Comparison of ENCODE assay signal across 11 cellular contexts in the genomic region with DNA sequence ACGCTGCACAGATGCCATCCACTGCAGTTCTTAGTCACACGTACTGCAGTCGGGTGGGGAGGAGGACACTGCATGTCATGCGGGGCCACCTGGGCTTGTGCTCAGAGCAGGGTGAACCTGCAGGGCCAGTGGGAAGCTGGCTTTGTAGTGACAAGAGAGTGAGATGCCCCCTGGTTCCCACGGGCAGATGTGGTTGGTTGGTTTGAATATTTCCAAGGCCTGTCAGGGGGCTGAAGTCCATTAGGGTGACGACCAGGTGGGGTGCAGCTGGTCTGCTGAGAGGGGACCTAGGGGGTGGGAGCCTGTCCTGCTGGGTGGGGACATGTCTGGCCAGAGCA. TPM values are rescaled to one million over a fixed set of nuclear protein-coding genes. Genes with fewer than 3 reads are reported as not detected.
DNase-seq lines count a peak whose midpoint lies in the region; ATAC-seq and TF ChIP-seq lines count a peak whose summit lies in the region.
"Had no signal": no experiment of that assay in that cellular context is flagged by ENCODE, and none has a peak within 500 bp of the region (broad histone marks: within the 10 kb centered on the region; RNA-seq: fewer than 3 reads in every experiment).

No MANE protein-coding gene starts in this region.

- H2AFZ ChIP-seq in neuronal stem cell (ENCODE audit: low read length), result peak overlapping the region; percentile 84

- H3K4me1 ChIP-seq in Caco-2 (no peaks in the 10 kb centered on the region; the same call in 1 of the 2 replicates), NT2/D1 (ENCODE audit: insufficient read depth, insufficient read length) (peaks cover 24% of the 10 kb centered on the region), neuronal stem cell (ENCODE audit: control insufficient read depth in 2 of 2, insufficient read depth in 1 of 2, low read depth in 1 of 2, low read length in 2 of 2) (peaks cover 2 to 4% of the 10 kb centered on the region in 2 donors)

- no peak overlapping the region for H2BK5ac ChIP-seq in neuronal stem cell (ENCODE audit: low read length)

- no peak overlapping the region for H4K8ac ChIP-seq in neuronal stem cell (ENCODE audit: low read depth, low read length)

- H3K14ac ChIP-seq in neuronal stem cell (ENCODE audit: low read length), result no peak overlapping the region

- peaks cover 30% of the 10 kb centered on the region for H3K36me3 Mint-ChIP-seq in Caco-2 (ENCODE audit: insufficient read depth, unreplicated experiment)
- peaks cover 8% of the 10 kb centered on the region for H3K36me3 Mint-ChIP-seq in dendritic cell treated with granulocyte-macrophage colony-stimulating factor and Interleukin-4, amounts not matched to agents 40 ng/mL and 50 ng/mL, for 4 days (ENCODE audit: low read depth)

- H3K4me3 Mint-ChIP-seq in Caco-2 (ENCODE audit: unreplicated experiment), result peak overlapping the region; percentile 95
- H3K4me3 Mint-ChIP-seq in dendritic cell treated with granulocyte-macrophage colony-stimulating factor and Interleukin-4, amounts not matched to agents 40 ng/mL and 50 ng/mL, for 4 days, result peak overlapping the region; percentile 92

- peak overlapping the region; percentile 93 for H3K27ac Mint-ChIP-seq in Caco-2 (ENCODE audit: unreplicated experiment)
- H3K27ac Mint-ChIP-seq in dendritic cell treated with granulocyte-macrophage colony-stimulating factor and Interleukin-4, amounts not matched to agents 40 ng/mL and 50 ng/mL, for 4 days, result peak overlapping the region; percentile 87

- H3K36me3 ChIP-seq in Caco-2 (ENCODE audit: control insufficient read depth, insufficient read depth, low read length), result no peaks in the 10 kb centered on the region
- no peaks in the 10 kb centered on the region for H3K36me3 ChIP-seq in NT2/D1 (ENCODE audit: insufficient read depth, insufficient read length, low read length)
- H3K36me3 ChIP-seq in neuronal stem cell (replicated peaks in 1 of 2; ENCODE audit: control insufficient read depth in 2 of 2, insufficient read depth in 2 of 2, low read length in 2 of 2), result no peaks in the 10 kb centered on the region

- no peak overlapping the region for H3K23ac ChIP-seq in neuronal stem cell (ENCODE audit: low read depth, low read length, poor library complexity)

- peaks cover 5% of the 10 kb centered on the region for H3K27me3 Mint-ChIP-seq in Caco-2 (ENCODE audit: insufficient read depth, unreplicated experiment)
- peaks cover 35% of the 10 kb centered on the region for H3K27me3 Mint-ChIP-seq in dendritic cell treated with granulocyte-macrophage colony-stimulating factor and Interleukin-4, amounts not matched to agents 40 ng/mL and 50 ng/mL, for 4 days

- H3K4me3 ChIP-seq in Caco-2 (ENCODE audit: low read depth, low read length) (peak overlapping the region; percentile 64), NT2/D1 (ENCODE audit: insufficient read length, low read depth) (no peak overlapping the region), neuronal stem cell (ENCODE audit: low read length in 2 of 2) (peak overlapping the region in 1 of 2 donors; percentile 74)

- BruUV-seq in Caco-2 (replicated peaks; lab: Mats Ljungman, UMichigan), result no TSS peak

- H3K18ac ChIP-seq in neuronal stem cell (ENCODE audit: low read length), result peak overlapping the region; percentile 8

- no peak overlapping the region for H3K4me2 ChIP-seq in neuronal stem cell (ENCODE audit: insufficient read depth, low read length, poor library complexity, severe bottlenecking)

- POLR2A ChIA-PET in Caco-2 (lab: Charles Lee), result interaction anchor here (0.6 to 1.8 kb wide), 2 partner anchors 14 to 681 kb away, joined by 4 to 17 read pairs; a partner anchor contains a TSS

- H2BK12ac ChIP-seq in neuronal stem cell (ENCODE audit: low read length), result no peak overlapping the region

- H3K4ac ChIP-seq in neuronal stem cell (ENCODE audit: low read length), result no peak overlapping the region

- no peaks in the 10 kb centered on the region for H3K27me3 ChIP-seq in Caco-2 (replicated peaks; ENCODE audit: control insufficient read depth, insufficient read depth, low read length)
- H3K27me3 ChIP-seq in NT2/D1 (ENCODE audit: insufficient read depth, insufficient read length), result peaks cover 24% of the 10 kb centered on the region
- peaks cover 0 to 12% (median 10%) of the 10 kb centered on the region in 3 experiments for H3K27me3 ChIP-seq in neuronal stem cell (ENCODE audit: control insufficient read depth in 3 of 3, insufficient read depth in 3 of 3, low read depth in 1 of 3, low read length in 3 of 3)

- no peak overlapping the region for H4K91ac ChIP-seq in neuronal stem cell (ENCODE audit: low read depth, low read length, poor library complexity)

- ATAC-seq in HG02610 (IDR thresholded peaks at IDR 0.05; ENCODE audit: unreplicated experiment) (no peak), HG03039 (IDR thresholded peaks at IDR 0.05; ENCODE audit: unreplicated experiment) (no peak), HG03565 (IDR thresholded peaks at IDR 0.05; ENCODE audit: unreplicated experiment) (no peak)

- no peaks in the 10 kb centered on the region for H3K9me3 Mint-ChIP-seq in Caco-2 (ENCODE audit: unreplicated experiment)
- no peaks in the 10 kb centered on the region for H3K9me3 Mint-ChIP-seq in dendritic cell treated with granulocyte-macrophage colony-stimulating factor and Interleukin-4, amounts not matched to agents 40 ng/mL and 50 ng/mL, for 4 days

- DNase-seq in Caco-2, result no peak
- no peak for DNase-seq in NT2/D1 (ENCODE audit: low read depth, low spot score)
- no peak for DNase-seq in neuronal stem cell (ENCODE audit: low spot score)
- no peak for DNase-seq in H4 (ENCODE audit: low spot score)
- DNase-seq: NCI-H1694 had no signal

- H3K9ac ChIP-seq in NT2/D1 (ENCODE audit: insufficient read length, low read depth) (peak overlapping the region; percentile 95), neuronal stem cell (ENCODE audit: low read depth, low read length, poor library complexity) (no peak overlapping the region)

- H2BK120ac ChIP-seq in neuronal stem cell (ENCODE audit: low read depth, low read length), result no peak overlapping the region

- H3K4me1 Mint-ChIP-seq in Caco-2 (ENCODE audit: low read depth, unreplicated experiment), result peaks cover 8% of the 10 kb centered on the region
- peaks cover 30% of the 10 kb centered on the region for H3K4me1 Mint-ChIP-seq in dendritic cell treated with granulocyte-macrophage colony-stimulating factor and Interleukin-4, amounts not matched to agents 40 ng/mL and 50 ng/mL, for 4 days (ENCODE audit: low read depth)

- no peaks in the 10 kb centered on the region for H3K9me3 ChIP-seq in Caco-2
- H3K9me3 ChIP-seq in NT2/D1 (ENCODE audit: insufficient read depth, low read length), result no peaks in the 10 kb centered on the region
- H3K9me3 ChIP-seq in neuronal stem cell (replicated peaks in 1 of 2; ENCODE audit: control insufficient read depth in 2 of 2, insufficient read depth in 1 of 2, low read depth in 1 of 2, low read length in 2 of 2), result no peaks in the 10 kb centered on the region

- peak overlapping the region; percentile 56 for H2BK15ac ChIP-seq in neuronal stem cell (ENCODE audit: low read length)

- WGBS in neuronal stem cell (ENCODE audit: extremely low coverage in 2 of 2, insufficient read length in 2 of 2, insufficient replicate concordance in 1 of 2), 2 donors, result no CpG with 5 or more reads among the region's 6 CpGs

- no peak for TF ChIP-seq CTCF in Caco-2 (IDR thresholded peaks at IDR 0.05; ENCODE audit: insufficient read depth in 1 of 2, low read depth in 1 of 2, low read length in 1 of 2, severe bottlenecking in 1 of 2, unreplicated experiment in 1 of 2)

- peak overlapping the region; percentile 34 for H3K27ac ChIP-seq in neuronal stem cell (replicated peaks; ENCODE audit: low read length)

- H2AK5ac ChIP-seq in neuronal stem cell (ENCODE audit: low read depth, low read length), result peak overlapping the region; percentile 29

- intact Hi-C loops in Caco-2 (cut with micrococcal nuclease; ENCODE audit: unreplicated experiment), result no loop called here
- intact Hi-C loops in dendritic cell treated with granulocyte-macrophage colony-stimulating factor and Interleukin-4, amounts not matched to agents 40 ng/mL and 50 ng/mL, for 4 days (cut with micrococcal nuclease), result loop anchor here (2.0 kb wide), 1 partner anchor 14 kb away; a partner anchor contains a TSS

- CTCF ChIA-PET in Caco-2 (lab: Charles Lee), result interaction anchor here (0.9 to 2.7 kb wide), 6 partner anchors 9 to 118 kb away, joined by 3 to 22 read pairs (median 8); a partner anchor contains a TSS

- H3K79me1 ChIP-seq in neuronal stem cell (ENCODE audit: low read depth, low read length), result no peaks in the 10 kb centered on the region

RNA-seq across cellular contexts. Expression of a gene that starts 14.3 kb away (rescaled TPM):
- 5.3 and 5.5 TPM in 2 replicates for total RNA-seq in Caco-2 (2022)
- polyA plus RNA-seq in neuronal stem cell (2013, experiment 1 of 2), result 8.2 TPM
- polyA plus RNA-seq in neuronal stem cell (2013, experiment 2 of 2), result 7.9 TPM
- 2.0 and 3.9 TPM in 2 replicates for total RNA-seq in H4 (2014; rRNA removed; shearing (Covaris generic))

RNA-seq across cellular contexts. Expression of a gene that starts 36.8 kb away (rescaled TPM):
- 10.3 and 13.5 TPM in 2 replicates for total RNA-seq in Caco-2 (2022)
- 10.4 TPM for polyA plus RNA-seq in neuronal stem cell (2013, experiment 1 of 2)
- 9.9 TPM for polyA plus RNA-seq in neuronal stem cell (2013, experiment 2 of 2)
- total RNA-seq in H4 (2014; rRNA removed; shearing (Covaris generic)), result 5.2 and 8.6 TPM in 2 replicates

RNA-seq across cellular contexts. Expression of a gene that starts 38.8 kb away (rescaled TPM):
- not detected in 2 replicates for total RNA-seq in Caco-2 (2022)
- polyA plus RNA-seq in neuronal stem cell (2013, experiment 1 of 2), result 0.21 TPM
- 0.10 TPM for polyA plus RNA-seq in neuronal stem cell (2013, experiment 2 of 2)
- total RNA-seq in H4 (2014; rRNA removed; shearing (Covaris generic)), result 0.81 TPM in 1 of 2 replicates, not detected in the other
- total RNA-seq: esophagus mucosa had no signal

RNA-seq across cellular contexts. Expression of a gene that starts 50.1 kb away (rescaled TPM):
- total RNA-seq in Caco-2 (2022), result not detected in 2 replicates
- polyA plus RNA-seq in neuronal stem cell (2013, experiment 1 of 2), result 1.1 TPM
- polyA plus RNA-seq in neuronal stem cell (2013, experiment 2 of 2), result 1.1 TPM
- not detected in 2 replicates for total RNA-seq in H4 (2014; rRNA removed; shearing (Covaris generic))
- total RNA-seq: esophagus mucosa, pulmonary artery endothelial cell had no signal
